Comparison of ENCODE assay signal across 25 cellular contexts in the genomic region with DNA sequence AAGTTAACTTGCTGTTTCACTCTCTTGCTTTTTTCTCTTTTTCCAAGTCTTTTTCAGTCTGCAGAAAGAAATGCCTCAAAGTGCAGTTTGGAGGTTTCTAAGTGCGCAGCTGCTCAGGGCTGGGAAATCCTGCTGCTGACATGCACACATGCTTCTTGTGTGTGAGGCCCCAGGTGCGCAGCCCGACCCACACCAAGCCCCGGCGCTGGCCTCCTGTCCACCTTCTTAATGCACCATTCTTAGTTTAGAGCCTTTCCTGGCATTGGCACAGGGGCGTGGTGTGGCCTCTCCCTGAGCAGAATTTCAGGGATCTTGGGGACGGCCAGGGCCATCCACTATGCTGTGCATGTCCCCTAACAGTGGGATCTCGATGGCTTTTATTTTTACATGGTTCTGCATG.
"Had no signal": no experiment of that assay in that cellular context is flagged by ENCODE, and none has a peak within 500 bp of the region (broad histone marks: within the 10 kb centered on the region; RNA-seq: fewer than 3 reads in every experiment).

No MANE protein-coding gene starts in this region.

- H3K4me1 Mint-ChIP-seq: immature natural killer cell; naive B cell; natural killer cell; stimulated activated naive B cell treated with anti-CD40 and anti-IgM and Interleukin-4, amounts not matched to agents 10 μg/mL and 1 μg/mL and 100 μg/mL, for 72 hours had no signal

- H3K4me3 Mint-ChIP-seq: immature natural killer cell; naive B cell; natural killer cell; stimulated activated naive B cell treated with anti-CD40 and anti-IgM and Interleukin-4, amounts not matched to agents 10 μg/mL and 1 μg/mL and 100 μg/mL, for 72 hours had no signal

- H3K9me3 Mint-ChIP-seq: immature natural killer cell; naive B cell; natural killer cell; stimulated activated naive B cell treated with anti-CD40 and anti-IgM and Interleukin-4, amounts not matched to agents 10 μg/mL and 1 μg/mL and 100 μg/mL, for 72 hours had no signal

- H3K4me3 ChIP-seq: left lung, lower lobe of right lung, ovary, right atrium auricular region, right lobe of liver, stomach, thoracic aorta, tibial artery, upper lobe of right lung had no signal

- H3K36me3 Mint-ChIP-seq: immature natural killer cell; naive B cell; natural killer cell; stimulated activated naive B cell treated with anti-CD40 and anti-IgM and Interleukin-4, amounts not matched to agents 10 μg/mL and 1 μg/mL and 100 μg/mL, for 72 hours had no signal

- H3K27me3 ChIP-seq: ovary, right atrium auricular region, right lobe of liver had no signal

- H3K36me3 ChIP-seq: left lung, lower lobe of right lung, ovary, right atrium auricular region, right lobe of liver, stomach, thoracic aorta, tibial artery, upper lobe of right lung had no signal

- ATAC-seq: left colon; left lung; lower lobe of right lung; natural killer cell; right lobe of liver; stimulated activated naive B cell treated with anti-CD40 and anti-IgM and Interleukin-4, amounts not matched to agents 10 μg/mL and 1 μg/mL and 100 μg/mL, for 72 hours; stimulated activated naive CD8-positive, alpha-beta T cell treated with anti-CD3 and anti-CD28 coated beads, Interleukin-15, Interleukin-2, amounts not matched to agents 100 U/mL and 50 U/mL, for 24 hours; upper lobe of right lung had no signal

- DNase-seq: hypothalamus; immature natural killer cell; kidney; left colon; lower lobe of right lung; mammary epithelial cell; mesenchymal stem cell; naive B cell; natural killer cell; ovary; right lobe of liver; stimulated activated CD4-positive, alpha-beta T cell treated with anti-CD3 and anti-CD28 coated beads, Interleukin-12 subunit alpha, Interleukin-12 subunit beta, amount 100 ng/mL, for 4 hours; stimulated activated CD4-positive, alpha-beta T cell treated with anti-CD3 and anti-CD28 coated beads, Interleukin-15, amount 100 ng/mL, for 24 hours; stimulated activated CD4-positive, alpha-beta T cell treated with anti-CD3 and anti-CD28 coated beads, Interleukin-2, amount 100 ng/mL, for 24 hours; stimulated activated CD4-positive, alpha-beta T cell treated with anti-CD3 and anti-CD28 coated beads, Interleukin-4, amount 100 ng/mL, for 1 hour; stimulated activated naive B cell treated with anti-CD40 and anti-IgM and Interleukin-4, amounts not matched to agents 10 μg/mL and 1 μg/mL and 100 μg/mL, for 72 hours; stimulated activated naive CD8-positive, alpha-beta T cell treated with anti-CD3 and anti-CD28 coated beads, Interleukin-15, Interleukin-2, amounts not matched to agents 100 U/mL and 50 U/mL, for 24 hours; stomach; tibial artery; trophoblast cell; upper lobe of right lung had no signal

- H3K27ac ChIP-seq: left lung, lower lobe of right lung, ovary, right atrium auricular region, right lobe of liver, stomach, thoracic aorta, tibial artery, upper lobe of right lung had no signal

- H3K4me1 ChIP-seq: left lung, lower lobe of right lung, right atrium auricular region, stomach, tibial artery, upper lobe of right lung had no signal

- H3K27ac Mint-ChIP-seq: immature natural killer cell; natural killer cell; progenitor cell of endocrine pancreas; stimulated activated naive B cell treated with anti-CD40 and anti-IgM and Interleukin-4, amounts not matched to agents 10 μg/mL and 1 μg/mL and 100 μg/mL, for 72 hours had no signal

- H3K9me3 ChIP-seq: left lung, lower lobe of right lung, ovary, right atrium auricular region, right lobe of liver, stomach, thoracic aorta, tibial artery, upper lobe of right lung had no signal
